8 cellular contexts compared by ENCODE assay signal in genomic region chr20:44576297-44576696, GRCh38. TPM values are rescaled to one million over a fixed set of nuclear protein-coding genes. Genes with fewer than 3 reads are reported as not detected.
DNase-seq lines count a peak whose midpoint lies in the region; ATAC-seq, FAIRE-seq and TF ChIP-seq lines count a peak whose summit lies in the region.

No MANE protein-coding gene starts in this region.

- H3K36me3 Mint-ChIP-seq in activated B cell treated with CpG ODN at 0.5 μM for 24 hours (ENCODE audit: low read depth): no peaks in the 10 kb centered on the region

- TF ChIP-seq CTCF in activated B cell treated with CpG ODN at 0.5 μM for 24 hours (IDR thresholded peaks at IDR 0.05) (no peak), lung (IDR thresholded peaks at IDR 0.05; ENCODE audit: control extremely low read depth, extremely low read depth) (peak; percentile 12)

- peak overlapping the region; percentile 89 for H3K27ac Mint-ChIP-seq in activated B cell treated with CpG ODN at 0.5 μM for 24 hours

- no peaks in the 10 kb centered on the region for H3K9me3 ChIP-seq in BLaER1 treated with 17β-estradiol and CSF1 and Interleukin-3, amounts not matched to agents 10 nM and 100 nM (replicated peaks in 1 of 11)
- H3K9me3 ChIP-seq in lung (ENCODE audit: control insufficient read depth in 2 of 2, insufficient read depth in 1 of 2, low read length in 1 of 2): no peaks in the 10 kb centered on the region

- H3K4me1 ChIP-seq in BLaER1 treated with 17β-estradiol and CSF1 and Interleukin-3, amounts not matched to agents 10 nM and 100 nM: peaks cover 70 to 100% (median 91%) of the 10 kb centered on the region in 10 experiments
- peaks cover 15 to 16% of the 10 kb centered on the region in 2 donors for H3K4me1 ChIP-seq in lung (ENCODE audit: control insufficient read depth in 2 of 2, insufficient read depth in 2 of 2, low read length in 2 of 2)

- no peaks in the 10 kb centered on the region for H3K27me3 ChIP-seq in BLaER1 treated with 17β-estradiol and CSF1 and Interleukin-3, amounts not matched to agents 10 nM and 100 nM
- no peaks in the 10 kb centered on the region for H3K27me3 ChIP-seq in lung (ENCODE audit: control insufficient read depth, insufficient read depth)

- POLR2A ChIA-PET in activated B cell treated with CpG ODN at 0.5 μM for 24 hours (lab: Charles Lee): interaction anchor here (0.6 to 3.6 kb wide), 12 partner anchors 11 to 75 kb away, joined by 3 to 46 read pairs (median 6); partner anchors contain the start of gene ADA

- CTCF ChIA-PET in activated B cell treated with CpG ODN at 0.5 μM for 24 hours (lab: Charles Lee): interaction anchor here (0.7 to 7.7 kb wide), 17 partner anchors 9 to 291 kb away, joined by 3 to 147 read pairs (median 7); partner anchors contain the start of gene SERINC3

- WGBS in lung, 2 donors: 18 to 25% methylated on average over 3 of the region's 3 CpGs

- peaks cover 44% of the 10 kb centered on the region for H3K4me1 Mint-ChIP-seq in activated B cell treated with CpG ODN at 0.5 μM for 24 hours

- H3K4me3 Mint-ChIP-seq in activated B cell treated with CpG ODN at 0.5 μM for 24 hours: peak overlapping the region; percentile 72

- no peak overlapping the region; a peak in 1 of 20 replicates for H3K4me3 ChIP-seq in BLaER1 treated with 17β-estradiol and CSF1 and Interleukin-3, amounts not matched to agents 10 nM and 100 nM
- no peak overlapping the region for H3K4me3 ChIP-seq in lung

- H3K27ac ChIP-seq in BLaER1 treated with 17β-estradiol and CSF1 and Interleukin-3, amounts not matched to agents 10 nM and 100 nM: peak overlapping the region; percentile 17 to 95 (median 89); a peak in 21 of 22 replicates
- peak overlapping the region; percentile 59 for H3K27ac ChIP-seq in lung (ENCODE audit: low read depth in 1 of 2, low read length in 1 of 2)

- DNase-seq in HTR-8/SVneo (ENCODE audit: insufficient read length, low spot score): peak; percentile 76
- no peak for DNase-seq in activated B cell treated with CpG ODN at 0.5 μM for 24 hours
- no peak for DNase-seq in lung (ENCODE audit: low spot score)
- DNase-seq in LoVo (ENCODE audit: low spot score): no peak
- no peak for DNase-seq in effector CD4-positive, alpha-beta T cell

- peak; percentile 80 for ATAC-seq in activated B cell treated with CpG ODN at 0.5 μM for 24 hours (ENCODE audit: low read depth)
- ATAC-seq in lung (ENCODE audit: insufficient read depth, low FRiP score): no peak
- no peak for ATAC-seq in GM18519 (IDR thresholded peaks at IDR 0.05; ENCODE audit: low FRiP score, unreplicated experiment)
- ATAC-seq in GM18858 (IDR thresholded peaks at IDR 0.05; ENCODE audit: unreplicated experiment): no peak

- no peaks in the 10 kb centered on the region for H3K27me3 Mint-ChIP-seq in activated B cell treated with CpG ODN at 0.5 μM for 24 hours

- H3K36me3 ChIP-seq in BLaER1 treated with 17β-estradiol and CSF1 and Interleukin-3, amounts not matched to agents 10 nM and 100 nM: no peaks in the 10 kb centered on the region
- no peaks in the 10 kb centered on the region for H3K36me3 ChIP-seq in lung (ENCODE audit: control insufficient read depth in 2 of 2, insufficient read depth in 2 of 2, low read length in 2 of 2)

- peak overlapping the region; percentile 11 to 83 (median 75); a peak in 21 of 22 replicates for H3K9ac ChIP-seq in BLaER1 treated with 17β-estradiol and CSF1 and Interleukin-3, amounts not matched to agents 10 nM and 100 nM

- intact Hi-C loops in activated B cell treated with CpG ODN at 0.5 μM for 24 hours (cut with micrococcal nuclease): loop anchor here (1.0 to 2.0 kb wide), 7 partner anchors 10 to 291 kb away; no protein-coding TSS in a partner anchor

- H3K4me2 ChIP-seq in BLaER1 treated with 17β-estradiol and CSF1 and Interleukin-3, amounts not matched to agents 10 nM and 100 nM: peak overlapping the region; percentile 45 to 84 (median 71)

- H3K9me3 Mint-ChIP-seq in activated B cell treated with CpG ODN at 0.5 μM for 24 hours: no peaks in the 10 kb centered on the region

- H4K20me1 ChIP-seq in BLaER1 treated with 17β-estradiol and CSF1 and Interleukin-3, amounts not matched to agents 10 nM and 100 nM: no peaks in the 10 kb centered on the region

- peak; percentile 67 for FAIRE-seq in HTR-8/SVneo (lab: Jason Lieb, UNC)

RNA-seq across cellular contexts. Expression of gene PKIG, which starts 6.1 kb away (rescaled TPM):
- total RNA-seq in activated B cell treated with CpG ODN at 0.5 μM for 24 hours (181 and 191 TPM in 2 replicates), lung (10 to 100 TPM; 45.7 to 62.7 TPM)
- 10 to 100 TPM; 63.2 to 67.8 TPM for polyA plus RNA-seq in lung

RNA-seq across cellular contexts. Expression of gene SERINC3, which starts 54.4 kb away (rescaled TPM):
- 38.1 and 41.4 TPM in 2 replicates for total RNA-seq in activated B cell treated with CpG ODN at 0.5 μM for 24 hours
- 10 to 100 TPM; 76.5 to 83.9 TPM for total RNA-seq in lung
- 10 to 100 TPM; 36.7 to 76.1 TPM for polyA plus RNA-seq in lung
